Comparison of ENCODE assay signal across 16 cellular contexts in genomic region chr10:124369066-124369465, GRCh38. TPM values are rescaled to one million over a fixed set of nuclear protein-coding genes. Genes with fewer than 3 reads are reported as not detected.
DNase-seq lines count a peak whose midpoint lies in the region.
"Had no signal": no experiment of that assay in that cellular context is flagged by ENCODE, and none has a peak within 500 bp of the region (broad histone marks: within the 10 kb centered on the region; RNA-seq: fewer than 3 reads in every experiment).

No MANE protein-coding gene starts in this region.

- H2BK15ac ChIP-seq in mesenchymal stem cell (ENCODE audit: low read depth, poor library complexity, severe bottlenecking) = no peak overlapping the region

- H3K36me3 ChIP-seq in BLaER1 treated with 17β-estradiol and CSF1 and Interleukin-3, amounts not matched to agents 10 nM and 100 nM = 0 out of 22 replicates have a peak, but pooled peaks cover 0 to 8% (median 0%) of the 10 kb centered on the region in 11 experiments
- H3K36me3 ChIP-seq in mesenchymal stem cell (ENCODE audit: control insufficient read depth in 1 of 2, insufficient read depth in 2 of 2, low read depth in 1 of 2, low read length in 2 of 2) = no peaks in the 10 kb centered on the region
- H3K36me3 ChIP-seq: BE2C had no signal

- no peak overlapping the region for H4K8ac ChIP-seq in mesenchymal stem cell (ENCODE audit: low read length)

- peak overlapping the region; percentile 29 for H2AFZ ChIP-seq in mesenchymal stem cell (ENCODE audit: low read depth, low read length)

- H3K9me3 ChIP-seq in BLaER1 treated with 17β-estradiol and CSF1 and Interleukin-3, amounts not matched to agents 10 nM and 100 nM (replicated peaks in 1 of 11) = peaks cover 10 to 20% (median 17%) of the 10 kb centered on the region in 11 experiments; a peak in 21 of 22 replicates
- no peaks in the 10 kb centered on the region for H3K9me3 ChIP-seq in mesenchymal stem cell (ENCODE audit: control insufficient read depth, low read length)
- H3K9me3 ChIP-seq: BE2C had no signal

- no peak overlapping the region for H3K18ac ChIP-seq in mesenchymal stem cell (ENCODE audit: low read depth in 1 of 2, low read length in 2 of 2)

- H3K4me3 ChIP-seq in BLaER1 treated with 17β-estradiol and CSF1 and Interleukin-3, amounts not matched to agents 10 nM and 100 nM = no peak overlapping the region
- H3K4me3 ChIP-seq in mesenchymal stem cell (ENCODE audit: insufficient read depth in 1 of 2, low read depth in 1 of 2, low read length in 2 of 2) = no peak overlapping the region

- H4K91ac ChIP-seq in mesenchymal stem cell (ENCODE audit: low read length) = no peak overlapping the region

- H2BK120ac ChIP-seq in mesenchymal stem cell (ENCODE audit: low read depth, low read length) = no peak overlapping the region

- no peak overlapping the region for H2AK5ac ChIP-seq in mesenchymal stem cell (ENCODE audit: low read length, severe bottlenecking)

- no peak overlapping the region for H3K4ac ChIP-seq in mesenchymal stem cell (ENCODE audit: low read depth in 1 of 2, low read length in 2 of 2)

- no peaks in the 10 kb centered on the region for H3K79me1 ChIP-seq in mesenchymal stem cell (replicated peaks; ENCODE audit: low read length, poor library complexity, severe bottlenecking)

- peaks cover 0 to 5% (median 0%) of the 10 kb centered on the region in 11 experiments; a peak in 1 of 22 replicates for H3K27me3 ChIP-seq in BLaER1 treated with 17β-estradiol and CSF1 and Interleukin-3, amounts not matched to agents 10 nM and 100 nM
- peaks cover 0 to 90% of the 10 kb centered on the region in 2 experiments for H3K27me3 ChIP-seq in mesenchymal stem cell (ENCODE audit: control insufficient read depth in 1 of 2, insufficient read depth in 1 of 2, low read length in 2 of 2)
- H3K27me3 ChIP-seq: BE2C had no signal

- no peak overlapping the region for H2BK5ac ChIP-seq in mesenchymal stem cell (ENCODE audit: low read depth, low read length, poor library complexity, severe bottlenecking)

- no peaks in the 10 kb centered on the region for H4K20me1 ChIP-seq in BLaER1 treated with 17β-estradiol and CSF1 and Interleukin-3, amounts not matched to agents 10 nM and 100 nM

- no peak overlapping the region for H3K9ac ChIP-seq in BLaER1 treated with 17β-estradiol and CSF1 and Interleukin-3, amounts not matched to agents 10 nM and 100 nM
- H3K9ac ChIP-seq in mesenchymal stem cell (ENCODE audit: low read length) = no peak overlapping the region

- intact Hi-C loops in posterior vena cava (cut with DNase I) = no loop called here

- DNase-seq in mesenchymal stem cell (no peak), posterior vena cava (ENCODE audit: low spot score) (peak; percentile 31), NCI-H774 (lab: John Stamatoyannopoulos, UW) (no peak), HK-2 (ENCODE audit: unreplicated experiment) (no peak), NCI-H1417 (lab: John Stamatoyannopoulos, UW) (no peak)
- DNase-seq: 8988T; ACHN; BE2C; C1 segment of cervical spinal cord; Caco-2; Calu3; CD4-positive, alpha-beta T cell; CD8-positive, alpha-beta T cell; DMS79 treated with DMSO at 0.1 percent for 48 hours; GF-D8 had no signal

- WGBS in mesenchymal stem cell = 95% methylated on average over 1 of the region's 4 CpGs

- no peak overlapping the region for H2BK12ac ChIP-seq in mesenchymal stem cell (ENCODE audit: low read length in 2 of 2)

- H3K23ac ChIP-seq in mesenchymal stem cell (ENCODE audit: low read length in 2 of 2) = no peak overlapping the region

- no peak overlapping the region for H3K27ac ChIP-seq in BLaER1 treated with 17β-estradiol and CSF1 and Interleukin-3, amounts not matched to agents 10 nM and 100 nM
- H3K27ac ChIP-seq in mesenchymal stem cell (ENCODE audit: low read length, poor library complexity, severe bottlenecking) = no peak overlapping the region

- peaks cover 45 to 85% (median 67%) of the 10 kb centered on the region in 10 experiments for H3K4me1 ChIP-seq in BLaER1 treated with 17β-estradiol and CSF1 and Interleukin-3, amounts not matched to agents 10 nM and 100 nM
- no peaks in the 10 kb centered on the region for H3K4me1 ChIP-seq in mesenchymal stem cell (ENCODE audit: control insufficient read depth, insufficient read depth, low read depth, low read length)
- H3K4me1 ChIP-seq: BE2C, Caco-2 had no signal

- H3K4me2 ChIP-seq in BLaER1 treated with 17β-estradiol and CSF1 and Interleukin-3, amounts not matched to agents 10 nM and 100 nM = peak overlapping the region; percentile 16 to 95 (median 83); a peak in 19 of 22 replicates
- H3K4me2 ChIP-seq in mesenchymal stem cell (ENCODE audit: low read length, poor library complexity, severe bottlenecking) = no peak overlapping the region

- H3K14ac ChIP-seq in mesenchymal stem cell (ENCODE audit: low read length in 2 of 2) = no peak overlapping the region

RNA-seq across cellular contexts. Expression of gene OAT, which starts 49.7 kb away (rescaled TPM):
- 96.7 TPM for polyA plus RNA-seq in mesenchymal stem cell (2013, experiment 1 of 2)
- polyA plus RNA-seq in mesenchymal stem cell (2013, experiment 2 of 2) = 101 TPM
- total RNA-seq in posterior vena cava = 100 to 1,000 TPM in 1 of 2 donors, 10 to 100 TPM in 1; 89.5 to 113 TPM
